1 cellular context compared by ENCODE assay signal in the genomic region with DNA sequence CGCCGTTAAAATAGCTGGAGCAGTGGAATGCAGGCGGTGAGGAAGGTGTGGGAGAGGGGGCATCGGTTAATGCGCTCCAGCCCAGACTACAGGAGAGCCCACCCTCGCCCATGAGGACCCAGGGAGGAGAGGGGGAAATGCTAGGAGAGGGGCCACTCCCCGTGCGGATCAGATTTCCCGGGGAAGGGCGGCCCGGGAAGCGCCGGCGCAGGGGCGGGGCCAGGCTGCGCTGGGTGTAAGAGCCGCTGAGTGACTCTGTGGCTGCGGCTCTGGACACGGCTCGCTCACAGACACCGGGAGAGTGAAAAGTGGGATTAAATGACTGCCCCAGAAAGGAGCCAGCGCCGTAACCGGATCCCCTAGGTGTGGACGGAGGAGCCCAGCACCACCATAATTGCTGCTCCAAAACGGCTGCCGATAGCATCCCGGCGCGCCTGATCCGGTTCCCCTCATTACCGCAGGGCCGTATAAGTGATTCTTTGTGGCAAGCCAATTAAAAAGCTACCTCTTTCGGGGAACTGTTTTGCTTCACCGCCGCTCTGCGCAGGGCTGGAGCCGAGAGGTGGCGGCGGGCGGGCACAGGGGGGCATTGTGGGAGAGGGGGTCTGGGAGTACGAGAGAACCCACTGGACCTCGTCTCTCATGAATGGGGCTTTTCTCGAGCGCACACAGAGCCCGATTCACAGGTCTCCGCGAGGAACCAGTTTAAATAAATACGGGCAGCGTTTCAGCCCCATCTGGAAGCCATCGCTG.
TF ChIP-seq lines count a peak whose summit lies in the region.

No MANE protein-coding gene starts in this region.

TF ChIP-seq in HEK293, 187 proteins besides CTCF, POLR2A, EP300 and RAD21 (continued from another document and continues in another):
- TF ChIP-seq ZNF830 (tag by site-specific recombination; IDR thresholded peaks at IDR 0.05; ENCODE audit: low read depth) (no peak), TRIM28 (IDR thresholded peaks at IDR 0.05; ENCODE audit: borderline replicate concordance, low read length) (no peak), ZNF777 (tag by site-specific recombination; IDR thresholded peaks at IDR 0.05; ENCODE audit: borderline replicate concordance) (no peak), ZNF768 (tag by site-specific recombination; IDR thresholded peaks at IDR 0.05) (no peak), BCL11B (tag by site-specific recombination; IDR thresholded peaks at IDR 0.05; ENCODE audit: low read depth) (no peak), ZNF48 (tag by site-specific recombination; IDR thresholded peaks at IDR 0.05) (no peak), ZNF529 (tag by site-specific recombination; IDR thresholded peaks at IDR 0.05; ENCODE audit: insufficient replicate concordance) (no peak), GLI4 (tag by site-specific recombination; IDR thresholded peaks at IDR 0.05) (no peak), ZNF19 (tag by site-specific recombination; IDR thresholded peaks at IDR 0.05; ENCODE audit: low read depth) (no peak), ZNF16 (tag by site-specific recombination; IDR thresholded peaks at IDR 0.05; ENCODE audit: low read depth) (no peak), ZNF600 (tag by site-specific recombination; IDR thresholded peaks at IDR 0.05) (peak; percentile 92), KLF16 (tag by site-specific recombination; IDR thresholded peaks at IDR 0.05) (peak; percentile 27; the same call in 1 of the 2 replicates), ZNF184 (tag by site-specific recombination; IDR thresholded peaks at IDR 0.05) (no peak), ZNF658 (tag by site-specific recombination; IDR thresholded peaks at IDR 0.05) (no peak), ZNF266 (tag by site-specific recombination; IDR thresholded peaks at IDR 0.05; ENCODE audit: low read depth) (no peak), ZNF423 (tag by site-specific recombination; IDR thresholded peaks at IDR 0.05) (no peak), ZNF404 (tag by site-specific recombination; IDR thresholded peaks at IDR 0.05) (no peak), ZNF776 (tag by site-specific recombination; IDR thresholded peaks at IDR 0.05; ENCODE audit: borderline replicate concordance) (no peak), RBAK (tag by site-specific recombination; IDR thresholded peaks at IDR 0.05) (no peak), ZNF626 (tag by site-specific recombination; IDR thresholded peaks at IDR 0.05) (no peak), ZNF140 (tag by site-specific recombination; IDR thresholded peaks at IDR 0.05) (no peak), ZNF214 (tag by site-specific recombination; IDR thresholded peaks at IDR 0.05; ENCODE audit: borderline replicate concordance) (no peak), KLF1 (tag by site-specific recombination; IDR thresholded peaks at IDR 0.05) (peak; percentile 97), ZBTB20 (tag by site-specific recombination; IDR thresholded peaks at IDR 0.05) (peak; percentile 84), ZNF558 (tag by site-specific recombination; IDR thresholded peaks at IDR 0.05) (no peak), ZNF37A (tag by site-specific recombination; IDR thresholded peaks at IDR 0.05) (no peak), ZNF132 (tag by site-specific recombination; IDR thresholded peaks at IDR 0.05; ENCODE audit: borderline replicate concordance) (no peak), ZNF157 (tag by site-specific recombination; IDR thresholded peaks at IDR 0.05) (no peak), ZNF350 (tag by site-specific recombination; IDR thresholded peaks at IDR 0.05) (no peak), ZNF837 (tag by site-specific recombination; IDR thresholded peaks at IDR 0.05) (no peak), ZNF654 (tag by site-specific recombination; IDR thresholded peaks at IDR 0.05; ENCODE audit: low read depth) (no peak), ZNF76 (tag by site-specific recombination; IDR thresholded peaks at IDR 0.05; ENCODE audit: borderline replicate concordance, low read depth) (peak; percentile 89), ZNF2 (tag by site-specific recombination; IDR thresholded peaks at IDR 0.05) (peak; percentile 23; the same call in 1 of the 2 replicates), ZNF549 (tag by site-specific recombination; IDR thresholded peaks at IDR 0.05) (no peak), GLIS1 (tag by site-specific recombination; IDR thresholded peaks at IDR 0.05) (peak; percentile 12; the same call in 1 of the 2 replicates), ZNF623 (tag by site-specific recombination; IDR thresholded peaks at IDR 0.05) (no peak), ZNF792 (tag by site-specific recombination; IDR thresholded peaks at IDR 0.05) (no peak), ZNF510 (tag by site-specific recombination; IDR thresholded peaks at IDR 0.05; ENCODE audit: insufficient replicate concordance) (no peak), ZNF155 (tag by site-specific recombination; IDR thresholded peaks at IDR 0.05) (no peak), ZNF416 (tag by site-specific recombination; IDR thresholded peaks at IDR 0.05) (no peak), ZNF785 (tag by site-specific recombination; IDR thresholded peaks at IDR 0.05) (no peak), ZNF112 (tag by site-specific recombination; IDR thresholded peaks at IDR 0.05) (no peak), ZNF211 (tag by site-specific recombination; IDR thresholded peaks at IDR 0.05; ENCODE audit: low read depth) (no peak), ZNF501 (tag by site-specific recombination; IDR thresholded peaks at IDR 0.05) (no peak), KLF9 (tag by site-specific recombination; IDR thresholded peaks at IDR 0.05; ENCODE audit: low read depth) (peak; percentile 80)
- TF ChIP-seq, protein P1, sequence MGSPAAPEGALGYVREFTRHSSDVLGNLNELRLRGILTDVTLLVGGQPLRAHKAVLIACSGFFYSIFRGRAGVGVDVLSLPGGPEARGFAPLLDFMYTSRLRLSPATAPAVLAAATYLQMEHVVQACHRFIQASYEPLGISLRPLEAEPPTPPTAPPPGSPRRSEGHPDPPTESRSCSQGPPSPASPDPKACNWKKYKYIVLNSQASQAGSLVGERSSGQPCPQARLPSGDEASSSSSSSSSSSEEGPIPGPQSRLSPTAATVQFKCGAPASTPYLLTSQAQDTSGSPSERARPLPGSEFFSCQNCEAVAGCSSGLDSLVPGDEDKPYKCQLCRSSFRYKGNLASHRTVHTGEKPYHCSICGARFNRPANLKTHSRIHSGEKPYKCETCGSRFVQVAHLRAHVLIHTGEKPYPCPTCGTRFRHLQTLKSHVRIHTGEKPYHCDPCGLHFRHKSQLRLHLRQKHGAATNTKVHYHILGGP (tag by site-specific recombination; IDR thresholded peaks at IDR 0.05) = no peak; the same call in 1 of the 2 replicates
- TF ChIP-seq, protein P2, sequence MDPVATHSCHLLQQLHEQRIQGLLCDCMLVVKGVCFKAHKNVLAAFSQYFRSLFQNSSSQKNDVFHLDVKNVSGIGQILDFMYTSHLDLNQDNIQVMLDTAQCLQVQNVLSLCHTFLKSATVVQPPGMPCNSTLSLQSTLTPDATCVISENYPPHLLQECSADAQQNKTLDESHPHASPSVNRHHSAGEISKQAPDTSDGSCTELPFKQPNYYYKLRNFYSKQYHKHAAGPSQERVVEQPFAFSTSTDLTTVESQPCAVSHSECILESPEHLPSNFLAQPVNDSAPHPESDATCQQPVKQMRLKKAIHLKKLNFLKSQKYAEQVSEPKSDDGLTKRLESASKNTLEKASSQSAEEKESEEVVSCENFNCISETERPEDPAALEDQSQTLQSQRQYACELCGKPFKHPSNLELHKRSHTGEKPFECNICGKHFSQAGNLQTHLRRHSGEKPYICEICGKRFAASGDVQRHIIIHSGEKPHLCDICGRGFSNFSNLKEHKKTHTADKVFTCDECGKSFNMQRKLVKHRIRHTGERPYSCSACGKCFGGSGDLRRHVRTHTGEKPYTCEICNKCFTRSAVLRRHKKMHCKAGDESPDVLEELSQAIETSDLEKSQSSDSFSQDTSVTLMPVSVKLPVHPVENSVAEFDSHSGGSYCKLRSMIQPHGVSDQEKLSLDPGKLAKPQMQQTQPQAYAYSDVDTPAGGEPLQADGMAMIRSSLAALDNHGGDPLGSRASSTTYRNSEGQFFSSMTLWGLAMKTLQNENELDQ (tag by site-specific recombination; IDR thresholded peaks at IDR 0.05; ENCODE audit: low read depth) = no peak
- TF ChIP-seq, protein P3, sequence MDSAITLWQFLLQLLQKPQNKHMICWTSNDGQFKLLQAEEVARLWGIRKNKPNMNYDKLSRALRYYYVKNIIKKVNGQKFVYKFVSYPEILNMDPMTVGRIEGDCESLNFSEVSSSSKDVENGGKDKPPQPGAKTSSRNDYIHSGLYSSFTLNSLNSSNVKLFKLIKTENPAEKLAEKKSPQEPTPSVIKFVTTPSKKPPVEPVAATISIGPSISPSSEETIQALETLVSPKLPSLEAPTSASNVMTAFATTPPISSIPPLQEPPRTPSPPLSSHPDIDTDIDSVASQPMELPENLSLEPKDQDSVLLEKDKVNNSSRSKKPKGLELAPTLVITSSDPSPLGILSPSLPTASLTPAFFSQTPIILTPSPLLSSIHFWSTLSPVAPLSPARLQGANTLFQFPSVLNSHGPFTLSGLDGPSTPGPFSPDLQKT (IDR thresholded peaks at IDR 0.05; ENCODE audit: borderline replicate concordance, low read depth, low read length) = no peak
- TF ChIP-seq, protein P4, sequence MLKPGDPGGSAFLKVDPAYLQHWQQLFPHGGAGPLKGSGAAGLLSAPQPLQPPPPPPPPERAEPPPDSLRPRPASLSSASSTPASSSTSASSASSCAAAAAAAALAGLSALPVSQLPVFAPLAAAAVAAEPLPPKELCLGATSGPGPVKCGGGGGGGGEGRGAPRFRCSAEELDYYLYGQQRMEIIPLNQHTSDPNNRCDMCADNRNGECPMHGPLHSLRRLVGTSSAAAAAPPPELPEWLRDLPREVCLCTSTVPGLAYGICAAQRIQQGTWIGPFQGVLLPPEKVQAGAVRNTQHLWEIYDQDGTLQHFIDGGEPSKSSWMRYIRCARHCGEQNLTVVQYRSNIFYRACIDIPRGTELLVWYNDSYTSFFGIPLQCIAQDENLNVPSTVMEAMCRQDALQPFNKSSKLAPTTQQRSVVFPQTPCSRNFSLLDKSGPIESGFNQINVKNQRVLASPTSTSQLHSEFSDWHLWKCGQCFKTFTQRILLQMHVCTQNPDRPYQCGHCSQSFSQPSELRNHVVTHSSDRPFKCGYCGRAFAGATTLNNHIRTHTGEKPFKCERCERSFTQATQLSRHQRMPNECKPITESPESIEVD (tag by site-specific recombination; IDR thresholded peaks at IDR 0.05) = no peak
- TF ChIP-seq, protein P5, sequence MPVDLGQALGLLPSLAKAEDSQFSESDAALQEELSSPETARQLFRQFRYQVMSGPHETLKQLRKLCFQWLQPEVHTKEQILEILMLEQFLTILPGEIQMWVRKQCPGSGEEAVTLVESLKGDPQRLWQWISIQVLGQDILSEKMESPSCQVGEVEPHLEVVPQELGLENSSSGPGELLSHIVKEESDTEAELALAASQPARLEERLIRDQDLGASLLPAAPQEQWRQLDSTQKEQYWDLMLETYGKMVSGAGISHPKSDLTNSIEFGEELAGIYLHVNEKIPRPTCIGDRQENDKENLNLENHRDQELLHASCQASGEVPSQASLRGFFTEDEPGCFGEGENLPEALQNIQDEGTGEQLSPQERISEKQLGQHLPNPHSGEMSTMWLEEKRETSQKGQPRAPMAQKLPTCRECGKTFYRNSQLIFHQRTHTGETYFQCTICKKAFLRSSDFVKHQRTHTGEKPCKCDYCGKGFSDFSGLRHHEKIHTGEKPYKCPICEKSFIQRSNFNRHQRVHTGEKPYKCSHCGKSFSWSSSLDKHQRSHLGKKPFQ (tag by site-specific recombination; IDR thresholded peaks at IDR 0.05) = no peak
- TF ChIP-seq, protein P6, sequence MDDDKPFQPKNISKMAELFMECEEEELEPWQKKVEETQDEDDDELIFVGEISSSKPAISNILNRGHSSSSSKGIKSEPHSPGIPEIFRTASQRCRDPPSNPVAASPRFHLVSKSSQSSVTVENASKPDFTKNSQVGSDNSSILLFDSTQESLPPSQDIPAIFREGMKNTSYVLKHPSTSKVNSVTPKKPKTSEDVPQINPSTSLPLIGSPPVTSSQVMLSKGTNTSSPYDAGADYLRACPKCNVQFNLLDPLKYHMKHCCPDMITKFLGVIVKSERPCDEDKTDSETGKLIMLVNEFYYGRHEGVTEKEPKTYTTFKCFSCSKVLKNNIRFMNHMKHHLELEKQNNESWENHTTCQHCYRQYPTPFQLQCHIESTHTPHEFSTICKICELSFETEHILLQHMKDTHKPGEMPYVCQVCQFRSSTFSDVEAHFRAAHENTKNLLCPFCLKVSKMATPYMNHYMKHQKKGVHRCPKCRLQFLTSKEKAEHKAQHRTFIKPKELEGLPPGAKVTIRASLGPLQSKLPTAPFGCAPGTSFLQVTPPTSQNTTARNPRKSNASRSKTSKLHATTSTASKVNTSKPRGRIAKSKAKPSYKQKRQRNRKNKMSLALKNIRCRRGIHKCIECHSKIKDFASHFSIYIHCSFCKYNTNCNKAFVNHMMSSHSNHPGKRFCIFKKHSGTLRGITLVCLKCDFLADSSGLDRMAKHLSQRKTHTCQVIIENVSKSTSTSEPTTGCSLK (tag by site-specific recombination; IDR thresholded peaks at IDR 0.05) = no peak
- TF ChIP-seq, protein P7, sequence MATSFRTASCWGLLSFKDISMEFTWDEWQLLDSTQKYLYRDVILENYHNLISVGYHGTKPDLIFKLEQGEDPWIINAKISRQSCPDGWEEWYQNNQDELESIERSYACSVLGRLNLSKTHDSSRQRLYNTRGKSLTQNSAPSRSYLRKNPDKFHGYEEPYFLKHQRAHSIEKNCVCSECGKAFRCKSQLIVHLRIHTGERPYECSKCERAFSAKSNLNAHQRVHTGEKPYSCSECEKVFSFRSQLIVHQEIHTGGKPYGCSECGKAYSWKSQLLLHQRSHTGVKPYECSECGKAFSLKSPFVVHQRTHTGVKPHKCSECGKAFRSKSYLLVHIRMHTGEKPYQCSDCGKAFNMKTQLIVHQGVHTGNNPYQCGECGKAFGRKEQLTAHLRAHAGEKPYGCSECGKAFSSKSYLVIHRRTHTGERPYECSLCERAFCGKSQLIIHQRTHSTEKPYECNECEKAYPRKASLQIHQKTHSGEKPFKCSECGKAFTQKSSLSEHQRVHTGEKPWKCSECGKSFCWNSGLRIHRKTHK (tag by site-specific recombination; IDR thresholded peaks at IDR 0.05) = no peak
- TF ChIP-seq, protein P8, sequence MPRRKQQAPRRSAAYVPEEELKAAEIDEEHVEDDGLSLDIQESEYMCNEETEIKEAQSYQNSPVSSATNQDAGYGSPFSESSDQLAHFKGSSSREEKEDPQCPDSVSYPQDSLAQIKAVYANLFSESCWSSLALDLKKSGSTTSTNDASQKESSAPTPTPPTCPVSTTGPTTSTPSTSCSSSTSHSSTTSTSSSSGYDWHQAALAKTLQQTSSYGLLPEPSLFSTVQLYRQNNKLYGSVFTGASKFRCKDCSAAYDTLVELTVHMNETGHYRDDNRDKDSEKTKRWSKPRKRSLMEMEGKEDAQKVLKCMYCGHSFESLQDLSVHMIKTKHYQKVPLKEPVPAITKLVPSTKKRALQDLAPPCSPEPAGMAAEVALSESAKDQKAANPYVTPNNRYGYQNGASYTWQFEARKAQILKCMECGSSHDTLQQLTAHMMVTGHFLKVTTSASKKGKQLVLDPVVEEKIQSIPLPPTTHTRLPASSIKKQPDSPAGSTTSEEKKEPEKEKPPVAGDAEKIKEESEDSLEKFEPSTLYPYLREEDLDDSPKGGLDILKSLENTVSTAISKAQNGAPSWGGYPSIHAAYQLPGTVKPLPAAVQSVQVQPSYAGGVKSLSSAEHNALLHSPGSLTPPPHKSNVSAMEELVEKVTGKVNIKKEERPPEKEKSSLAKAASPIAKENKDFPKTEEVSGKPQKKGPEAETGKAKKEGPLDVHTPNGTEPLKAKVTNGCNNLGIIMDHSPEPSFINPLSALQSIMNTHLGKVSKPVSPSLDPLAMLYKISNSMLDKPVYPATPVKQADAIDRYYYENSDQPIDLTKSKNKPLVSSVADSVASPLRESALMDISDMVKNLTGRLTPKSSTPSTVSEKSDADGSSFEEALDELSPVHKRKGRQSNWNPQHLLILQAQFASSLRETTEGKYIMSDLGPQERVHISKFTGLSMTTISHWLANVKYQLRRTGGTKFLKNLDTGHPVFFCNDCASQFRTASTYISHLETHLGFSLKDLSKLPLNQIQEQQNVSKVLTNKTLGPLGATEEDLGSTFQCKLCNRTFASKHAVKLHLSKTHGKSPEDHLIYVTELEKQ (tag by site-specific recombination; IDR thresholded peaks at IDR 0.05; ENCODE audit: borderline replicate concordance) = no peak
